15 cellular contexts compared by ENCODE assay signal in the genomic region with DNA sequence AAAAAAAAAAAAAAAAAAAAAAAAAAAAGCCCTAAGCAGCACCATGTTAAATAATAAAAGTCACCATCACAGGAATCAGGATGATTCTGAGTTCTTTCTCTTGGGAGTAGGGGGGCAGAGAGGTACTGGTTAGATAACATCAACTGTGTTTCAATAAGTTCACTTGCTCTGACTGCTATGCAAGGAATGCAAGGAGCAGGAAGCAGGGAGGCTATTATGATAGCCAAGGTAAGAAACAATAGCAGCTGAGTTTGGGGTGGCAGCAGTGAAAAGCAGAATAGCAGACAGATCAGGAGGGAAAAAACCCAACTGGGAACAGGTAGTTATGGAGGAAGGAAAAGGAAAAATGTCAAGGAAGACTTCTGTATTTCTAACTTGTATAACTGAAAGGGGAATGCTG.
"Had no signal": no experiment of that assay in that cellular context is flagged by ENCODE, and none has a peak within 500 bp of the region (broad histone marks: within the 10 kb centered on the region; RNA-seq: fewer than 3 reads in every experiment).

No MANE protein-coding gene starts in this region.

- H3K27ac Mint-ChIP-seq: activated naive CD8-positive, alpha-beta T cell treated with anti-CD3 and anti-CD28 coated beads, Interleukin-2, amount 10 ng/mL, durations not matched to agents 7 days and 5 days had no signal

- H3K4me3 Mint-ChIP-seq: activated naive CD8-positive, alpha-beta T cell treated with anti-CD3 and anti-CD28 coated beads, Interleukin-2, amount 10 ng/mL, durations not matched to agents 7 days and 5 days; stimulated activated naive CD8-positive, alpha-beta T cell treated with anti-CD3 and anti-CD28 coated beads, Interleukin-15, amount 100 ng/mL, for 72 hours had no signal

- H3K9me3 Mint-ChIP-seq: activated naive CD8-positive, alpha-beta T cell treated with anti-CD3 and anti-CD28 coated beads, Interleukin-2, amount 10 ng/mL, durations not matched to agents 7 days and 5 days; naive thymus-derived CD4-positive, alpha-beta T cell; stimulated activated naive CD8-positive, alpha-beta T cell treated with anti-CD3 and anti-CD28 coated beads, Interleukin-15, amount 100 ng/mL, for 72 hours had no signal

- DNase-seq: activated CD4-positive, alpha-beta T cell treated with anti-CD3 and anti-CD28 coated beads, Interleukin-2, amount 50 U/mL, for 4 hours; activated effector memory CD4-positive, alpha-beta T cell treated with anti-CD3 and anti-CD28 coated beads, Interleukin-2, amount 50 U/mL, for 16 hours; activated naive CD8-positive, alpha-beta T cell treated with anti-CD3 and anti-CD28 coated beads, Interleukin-2, amount 10 ng/mL, durations not matched to agents 7 days and 5 days; activated T-cell treated with anti-CD3 and anti-CD28 coated beads, Interleukin-2, amount 50 U/mL, for 1 hour; anterior cingulate cortex; cerebellar nuclear complex; effector CD8-positive, alpha-beta T cell; head of caudate nucleus; left colon; mucosa of descending colon; naive thymus-derived CD4-positive, alpha-beta T cell; psoas muscle; stimulated activated naive CD8-positive, alpha-beta T cell treated with anti-CD3 and anti-CD28 coated beads, Interleukin-15, amount 100 ng/mL, for 72 hours had no signal

- ATAC-seq: activated CD4-positive, CD25-positive, alpha-beta regulatory T cell treated with anti-CD3 and anti-CD28 coated beads, Interleukin-2, amount 50 U/mL, for 24 hours; left colon; mucosa of descending colon; naive thymus-derived CD4-positive, alpha-beta T cell; psoas muscle; sciatic nerve; stimulated activated naive CD8-positive, alpha-beta T cell treated with anti-CD3 and anti-CD28 coated beads, Interleukin-15, amount 100 ng/mL, for 72 hours had no signal

- H3K27me3 Mint-ChIP-seq: activated naive CD8-positive, alpha-beta T cell treated with anti-CD3 and anti-CD28 coated beads, Interleukin-2, amount 10 ng/mL, durations not matched to agents 7 days and 5 days; naive thymus-derived CD4-positive, alpha-beta T cell; stimulated activated naive CD8-positive, alpha-beta T cell treated with anti-CD3 and anti-CD28 coated beads, Interleukin-15, amount 100 ng/mL, for 72 hours had no signal
